8 cellular contexts compared by ENCODE assay signal in genomic region chr19:39941615-39942507, GRCh38. TPM values are rescaled to one million over a fixed set of nuclear protein-coding genes. Genes with fewer than 3 reads are reported as not detected.
A peak's percentile ranks its signal among the peaks of the same experiment; 100 is the strongest.
DNase-seq lines count a peak whose midpoint lies in the region; ATAC-seq and TF ChIP-seq lines count a peak whose summit lies in the region.

No MANE protein-coding gene starts in this region.

- no peaks in the 10 kb centered on the region for H3K9me3 ChIP-seq in colonic mucosa

- TF ChIP-seq CTCF in colonic mucosa (IDR thresholded peaks at IDR 0.05) (no peak), retinal pigment epithelial cell (conservative IDR thresholded peaks at IDR 0.05; ENCODE audit: low read depth, low read length) (no peak)

- DNase-seq in T-helper 1 cell, result peak; percentile 21 to 77 (median 41)
- DNase-seq in colonic mucosa, result no peak
- peak; percentile 11 for DNase-seq in retinal pigment epithelial cell (ENCODE audit: low read depth)
- DNase-seq in NCI-H2107 (lab: John Stamatoyannopoulos, UW), result no peak
- no peak for DNase-seq in HuH-7.5 (ENCODE audit: low spot score)
- no peak for DNase-seq in AG20443 (ENCODE audit: low spot score)

- H3K36me3 ChIP-seq in colonic mucosa, result no peaks in the 10 kb centered on the region

- H3K27ac ChIP-seq in colonic mucosa, result peak overlapping the region; percentile 77

- H3K9ac ChIP-seq in colonic mucosa (ENCODE audit: low read depth in 2 of 2, low read length in 2 of 2), result peak overlapping the region in 1 of 2 donors; percentile 73

- no peaks in the 10 kb centered on the region for H3K27me3 ChIP-seq in colonic mucosa

- ATAC-seq in GM18517 (IDR thresholded peaks at IDR 0.05; ENCODE audit: unreplicated experiment) (peak; percentile 60), HG02970 (IDR thresholded peaks at IDR 0.05; ENCODE audit: low FRiP score, unreplicated experiment) (peak; percentile 65)

- intact Hi-C loops in colonic mucosa (cut with DNase I), result no loop called here

- H3K4me3 ChIP-seq in colonic mucosa (no peak overlapping the region), retinal pigment epithelial cell (ENCODE audit: low read length) (no peak overlapping the region)

- peaks cover 8% of the 10 kb centered on the region for H3K4me1 ChIP-seq in colonic mucosa

RNA-seq across cellular contexts. Expression of gene FCGBP, which starts 7.4 kb away (rescaled TPM):
- 1,000 to 10,000 TPM; 2,896 to 3,903 TPM for total RNA-seq in colonic mucosa

RNA-seq across cellular contexts. Expression of gene PSMC4, which starts 29.1 kb away (rescaled TPM):
- total RNA-seq in colonic mucosa, result 100 to 1,000 TPM in 1 of 2 donors, 10 to 100 TPM in 1; 87.3 to 143 TPM

RNA-seq across cellular contexts. Expression of gene ZNF546, which starts 55.0 kb away (rescaled TPM):
- total RNA-seq in colonic mucosa, result 1 to 10 TPM; 1.1 to 1.3 TPM

Comparison
In these comparisons a context has a peak if more than half of its experiments do, and no peak if none do; other contexts are left out.
1. DNase-seq: peak in T-helper 1 cell (5 of 5) and retinal pigment epithelial cell (single experiment); none in colonic mucosa (single experiment), NCI-H2107 (single experiment), HuH-7.5 (single experiment) and AG20443 (single experiment).